9 cellular contexts compared by ENCODE assay signal in genomic region chr5:74206571-74207550, GRCh38.
DNase-seq lines count a peak whose midpoint lies in the region; ATAC-seq and TF ChIP-seq lines count a peak whose summit lies in the region.
"Had no signal": no experiment of that assay in that cellular context is flagged by ENCODE, and none has a peak within 500 bp of the region (broad histone marks: within the 10 kb centered on the region; RNA-seq: fewer than 3 reads in every experiment).

No MANE protein-coding gene starts in this region.

- H2AFZ ChIP-seq in neural progenitor cell (replicated peaks) = no peak overlapping the region

- peak overlapping the region; percentile 92 for H3K27ac Mint-ChIP-seq in chondrocyte (ENCODE audit: unreplicated experiment)
- H3K27ac Mint-ChIP-seq in neural progenitor cell = peak overlapping the region; percentile 18
- H3K27ac Mint-ChIP-seq: T-helper 1 cell treated with Interleukin-12 subunit alpha and Interleukin-12 subunit beta and Interleukin-4 antibody, amounts not matched to agents 30 μg/mL and 1 μg/mL, for 36 hours had no signal

- ATAC-seq in HG02852 (IDR thresholded peaks at IDR 0.05; ENCODE audit: unreplicated experiment) = no peak

- H3K4me2 ChIP-seq in neural progenitor cell = peak overlapping the region; percentile 15

- H3K4me1 ChIP-seq in neural progenitor cell = peaks cover 14% of the 10 kb centered on the region

- H3K4me3 Mint-ChIP-seq in chondrocyte (ENCODE audit: unreplicated experiment) (peak overlapping the region; percentile 39), neural progenitor cell (no peak overlapping the region)
- H3K4me3 Mint-ChIP-seq: T-helper 1 cell treated with Interleukin-12 subunit alpha and Interleukin-12 subunit beta and Interleukin-4 antibody, amounts not matched to agents 30 μg/mL and 1 μg/mL, for 36 hours had no signal

- no peaks in the 10 kb centered on the region for H3K36me3 ChIP-seq in neural progenitor cell

- DNase-seq in DMS79 (lab: John Stamatoyannopoulos, UW) = peak; percentile 60
- DNase-seq in NCI-H2196 (lab: John Stamatoyannopoulos, UW; ENCODE audit: unreplicated experiment) = peak; percentile 84
- no peak for DNase-seq in chondrocyte (ENCODE audit: low spot score)
- DNase-seq in neural progenitor cell (ENCODE audit: low spot score) = peak; percentile 29
- DNase-seq in GM10266 (ENCODE audit: extremely low spot score) = no peak
- no peak for DNase-seq in foreskin melanocyte
- no peak for DNase-seq in activated naive CD4-positive, alpha-beta T cell treated with anti-CD3 and anti-CD28 coated beads, Interleukin-2, amount 50 U/mL, for 16 hours

- H3K9me3 ChIP-seq in neural progenitor cell (ENCODE audit: low read depth) = no peaks in the 10 kb centered on the region

- H3K79me2 ChIP-seq in neural progenitor cell (ENCODE audit: low read depth) = no peaks in the 10 kb centered on the region

- H4K20me1 ChIP-seq in neural progenitor cell (ENCODE audit: low read depth) = no peaks in the 10 kb centered on the region

- H3K4me1 Mint-ChIP-seq in chondrocyte (ENCODE audit: low read depth) = peaks cover 42% of the 10 kb centered on the region
- peaks cover 16% of the 10 kb centered on the region for H3K4me1 Mint-ChIP-seq in neural progenitor cell

- H3K4me3 ChIP-seq in neural progenitor cell = no peak overlapping the region

- H3K9ac ChIP-seq in neural progenitor cell = no peak overlapping the region

- no peaks in the 10 kb centered on the region for H3K27me3 ChIP-seq in neural progenitor cell

- H3K36me3 Mint-ChIP-seq in chondrocyte (ENCODE audit: low read depth) = no peaks in the 10 kb centered on the region
- H3K36me3 Mint-ChIP-seq in neural progenitor cell = no peaks in the 10 kb centered on the region

- H3F3A ChIP-seq in neural progenitor cell (ENCODE audit: low read depth) = no peaks in the 10 kb centered on the region

- no peak overlapping the region for H3K27ac ChIP-seq in neural progenitor cell

- TF ChIP-seq CTCF in chondrocyte (IDR thresholded peaks at IDR 0.05) (no peak), neural progenitor cell (IDR thresholded peaks at IDR 0.05) (no peak), GM10266 (IDR thresholded peaks at IDR 0.05; ENCODE audit: control insufficient read depth, insufficient read depth, low read depth, missing control alignments) (no peak)

- H3K27me3 Mint-ChIP-seq in chondrocyte (ENCODE audit: low read depth) (no peaks in the 10 kb centered on the region), neural progenitor cell (ENCODE audit: insufficient read depth, low read depth) (peaks cover 1% of the 10 kb centered on the region)

- no peaks in the 10 kb centered on the region for H3K9me3 Mint-ChIP-seq in chondrocyte (ENCODE audit: low read depth)
- H3K9me3 Mint-ChIP-seq in neural progenitor cell = peaks cover 5% of the 10 kb centered on the region
- H3K9me3 Mint-ChIP-seq: T-helper 1 cell treated with Interleukin-12 subunit alpha and Interleukin-12 subunit beta and Interleukin-4 antibody, amounts not matched to agents 30 μg/mL and 1 μg/mL, for 36 hours had no signal

Comparison
In these comparisons a context has a peak if more than half of its experiments do, and no peak if none do; other contexts are left out.
1. DNase-seq: peak in DMS79 (single experiment), NCI-H2196 (single experiment) and neural progenitor cell (single experiment); none in chondrocyte (single experiment), GM10266 (single experiment), foreskin melanocyte (single experiment) and activated naive CD4-positive, alpha-beta T cell treated with anti-CD3 and anti-CD28 coated beads, Interleukin-2, amount 50 U/mL, for 16 hours (single experiment).